In the genomic region with DNA sequence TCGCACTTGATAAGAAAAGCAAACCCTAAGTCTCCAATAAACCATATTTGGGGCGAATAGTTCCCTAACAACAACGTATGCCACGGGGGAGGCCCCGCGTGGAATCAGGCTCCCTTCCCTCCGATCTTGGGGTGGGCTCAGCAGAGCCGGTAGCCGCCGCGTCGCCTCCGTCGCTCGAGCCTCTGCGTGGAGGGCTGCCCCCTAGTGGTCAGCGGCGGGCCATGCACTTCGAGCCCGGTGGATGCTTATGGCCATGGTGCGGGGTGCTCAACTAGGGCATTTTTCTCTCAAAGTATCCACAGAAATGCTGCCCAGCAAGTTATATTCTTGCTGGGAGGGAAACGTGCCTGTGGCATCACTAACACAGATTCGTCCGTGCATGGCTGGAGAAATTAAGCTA, we compare ENCODE assay signal across 8 cellular contexts.
DNase-seq lines count a peak whose midpoint lies in the region; ATAC-seq and TF ChIP-seq lines count a peak whose summit lies in the region.
"Not testable (repeated sequence)": the region's sequence is repeated elsewhere in the genome, so short reads cannot be mapped to it uniquely, and the experiment has no call there.

No MANE protein-coding gene starts in this region.

- in situ Hi-C loops in astrocyte of the cerebellum (cut with HindIII; ENCODE audit: low sequenced_read_pairs) = not testable (repeated sequence)

- H3K27me3 Mint-ChIP-seq in GM23338 (ENCODE audit: insufficient read depth, low read depth, poor library complexity); activated CD4-positive, alpha-beta T cell treated with anti-CD3 and anti-CD28 coated beads, Interleukin-2, amount 10 ng/mL, durations not matched to agents 24 days and 14 days: not testable (repeated sequence)

- not testable (repeated sequence) for H3F3A ChIP-seq in GM23338 (replicated peaks; ENCODE audit: low read depth); smooth muscle cell (ENCODE audit: low read depth)

- not testable (repeated sequence) for H3K36me3 ChIP-seq in GM23338 (ENCODE audit: insufficient read depth); right atrium auricular region; smooth muscle cell (ENCODE audit: low read depth); tibial artery

- not testable (repeated sequence) for DNase-seq in GM23338 (ENCODE audit: low spot score); astrocyte of the cerebellum (ENCODE audit: low read depth); smooth muscle cell (lab: John Stamatoyannopoulos, UW; ENCODE audit: unreplicated experiment)
- DNase-seq in activated CD4-positive, alpha-beta T cell treated with anti-CD3 and anti-CD28 coated beads, Interleukin-2, amount 10 ng/mL, durations not matched to agents 24 days and 14 days = peak; percentile 99
- peak; percentile 92 for DNase-seq in right atrium auricular region (ENCODE audit: low spot score)
- peak; percentile 92 to 93 for DNase-seq in tibial artery

- peak overlapping the region; percentile 41; the same call in 1 of the 2 replicates for H3K4me3 ChIP-seq in GM23338
- H3K4me3 ChIP-seq in astrocyte of the cerebellum (ENCODE audit: low read depth, low read length) = peak overlapping the region; percentile 25
- H3K4me3 ChIP-seq in right atrium auricular region = peak overlapping the region; percentile 26 to 40
- peak overlapping the region; percentile 38 for H3K4me3 ChIP-seq in smooth muscle cell
- H3K4me3 ChIP-seq in tibial artery = peak overlapping the region; percentile 43 to 45

- peak; percentile 31 for ATAC-seq in GM18499 (IDR thresholded peaks at IDR 0.05; ENCODE audit: insufficient read depth, unreplicated experiment)
- ATAC-seq in GM23338 = peak; percentile 75
- peak; percentile 52 for ATAC-seq in HG03521 (IDR thresholded peaks at IDR 0.05; ENCODE audit: unreplicated experiment)

- H2AFZ ChIP-seq in GM23338; smooth muscle cell (ENCODE audit: low read depth): not testable (repeated sequence)

- H4K20me1 ChIP-seq in GM23338 (replicated peaks; ENCODE audit: insufficient read depth); smooth muscle cell (ENCODE audit: low read depth): not testable (repeated sequence)

- H3K4me3 Mint-ChIP-seq in GM23338; activated CD4-positive, alpha-beta T cell treated with anti-CD3 and anti-CD28 coated beads, Interleukin-2, amount 10 ng/mL, durations not matched to agents 24 days and 14 days: not testable (repeated sequence)

- H3K36me3 Mint-ChIP-seq in GM23338 (ENCODE audit: low read depth); activated CD4-positive, alpha-beta T cell treated with anti-CD3 and anti-CD28 coated beads, Interleukin-2, amount 10 ng/mL, durations not matched to agents 24 days and 14 days (ENCODE audit: low read depth): not testable (repeated sequence)

- H3K4me1 ChIP-seq in GM23338 (ENCODE audit: insufficient read depth); right atrium auricular region; smooth muscle cell (ENCODE audit: low read depth); tibial artery: not testable (repeated sequence)

- H3K4me2 ChIP-seq in GM23338, smooth muscle cell: not testable (repeated sequence)

- TF ChIP-seq CTCF in GM23338 (conservative IDR thresholded peaks at IDR 0.05; ENCODE audit: low read depth in 2 of 2) (peak in 1 of 2 experiments; percentile 62; a peak in 2 of 4 replicates), astrocyte of the cerebellum (IDR thresholded peaks at IDR 0.05; ENCODE audit: low read depth, low read length, missing control alignments) (peak; percentile 35), right atrium auricular region (IDR thresholded peaks at IDR 0.05) (peak; percentile 57 to 77), smooth muscle cell (IDR thresholded peaks at IDR 0.05; ENCODE audit: borderline replicate concordance, insufficient read depth, poor library complexity, severe bottlenecking) (peak; percentile 32), tibial artery (IDR thresholded peaks at IDR 0.05) (peak in 1 of 2 experiments; percentile 63)

- WGBS in smooth muscle cell (ENCODE audit: low lambda C conversion rate) = under 1% methylated on average over 18 of the region's 24 CpGs

- not testable (repeated sequence) for H3K9me3 Mint-ChIP-seq in GM23338; activated CD4-positive, alpha-beta T cell treated with anti-CD3 and anti-CD28 coated beads, Interleukin-2, amount 10 ng/mL, durations not matched to agents 24 days and 14 days

- H3K9me2 ChIP-seq in GM23338 (ENCODE audit: insufficient read depth) = not testable (repeated sequence)

- H3K4me1 Mint-ChIP-seq in GM23338; activated CD4-positive, alpha-beta T cell treated with anti-CD3 and anti-CD28 coated beads, Interleukin-2, amount 10 ng/mL, durations not matched to agents 24 days and 14 days: not testable (repeated sequence)

- not testable (repeated sequence) for H3K27ac ChIP-seq in GM23338 (ENCODE audit: low read depth); right atrium auricular region; smooth muscle cell (ENCODE audit: low read depth); tibial artery

- not testable (repeated sequence) for H3K79me2 ChIP-seq in GM23338 (replicated peaks; ENCODE audit: insufficient read depth); smooth muscle cell (ENCODE audit: low read depth)

- H3K27ac Mint-ChIP-seq in GM23338; activated CD4-positive, alpha-beta T cell treated with anti-CD3 and anti-CD28 coated beads, Interleukin-2, amount 10 ng/mL, durations not matched to agents 24 days and 14 days: not testable (repeated sequence)

- not testable (repeated sequence) for H3K27me3 ChIP-seq in GM23338 (ENCODE audit: insufficient read depth); right atrium auricular region; smooth muscle cell (ENCODE audit: low read depth); tibial artery

- intact Hi-C loops in activated CD4-positive, alpha-beta T cell treated with anti-CD3 and anti-CD28 coated beads, Interleukin-2, amount 10 ng/mL, durations not matched to agents 24 days and 14 days (cut with micrococcal nuclease); tibial artery (cut with DNase I; ENCODE audit: low total_unique reads): not testable (repeated sequence)

- not testable (repeated sequence) for H3K9ac ChIP-seq in smooth muscle cell (ENCODE audit: low read depth)

- H3K9me3 ChIP-seq in right atrium auricular region; smooth muscle cell (replicated peaks; ENCODE audit: low read depth); tibial artery: not testable (repeated sequence)
